In genomic region chr11:113862430-113862829, GRCh38 we compare ENCODE assay signal across 13 cellular contexts. TPM values are rescaled to one million over a fixed set of nuclear protein-coding genes. Genes with fewer than 3 reads are reported as not detected.
DNase-seq lines count a peak whose midpoint lies in the region; ATAC-seq, FAIRE-seq and TF ChIP-seq lines count a peak whose summit lies in the region.
"Had no signal": no experiment of that assay in that cellular context is flagged by ENCODE, and none has a peak within 500 bp of the region (broad histone marks: within the 10 kb centered on the region; RNA-seq: fewer than 3 reads in every experiment).

No MANE protein-coding gene starts in this region.

- H2AK5ac ChIP-seq in H1 (ENCODE audit: low read depth, low read length), result 0 out of 2 replicates have a peak overlapping the region, but pooled peaks have one; percentile 86

- H3K79me2 ChIP-seq in H1 (ENCODE audit: control insufficient read depth in 1 of 2, insufficient read depth in 2 of 2, low read length in 2 of 2), result peaks cover 17 to 94% of the 10 kb centered on the region in 2 experiments
- H3K79me2 ChIP-seq: parathyroid adenoma had no signal

- H4K20me1 ChIP-seq in H1 (replicated peaks in 1 of 2; ENCODE audit: control insufficient read depth in 1 of 2, insufficient read depth in 2 of 2, low read length in 2 of 2), result peaks cover 0 to 1% of the 10 kb centered on the region in 2 experiments

- H3K4me1 ChIP-seq in H1 (replicated peaks in 1 of 4; ENCODE audit: control insufficient read depth in 3 of 4, insufficient read depth in 4 of 4, low read length in 3 of 4) (peaks cover 4 to 16% (median 10%) of the 10 kb centered on the region in 4 experiments; a peak in 5 of 7 replicates), psoas muscle (peaks cover 34% of the 10 kb centered on the region), small intestine (ENCODE audit: control insufficient read depth in 2 of 2, insufficient read depth in 1 of 2, low read depth in 1 of 2, low read length in 1 of 2) (peaks cover 0 to 4% of the 10 kb centered on the region in 2 donors)

- peak overlapping the region; percentile 32 for H3K56ac ChIP-seq in H1 (replicated peaks; ENCODE audit: insufficient read length, low read depth, low read length)

- H2BK15ac ChIP-seq in H1 (ENCODE audit: low read length), result 0 out of 2 replicates have a peak overlapping the region, but pooled peaks have one; percentile 48

- H3K9me3 ChIP-seq in H1 (ENCODE audit: insufficient read depth in 2 of 2, low read depth in 1 of 2, low read length in 1 of 2), result no peaks in the 10 kb centered on the region
- no peaks in the 10 kb centered on the region for H3K9me3 ChIP-seq in psoas muscle
- no peaks in the 10 kb centered on the region for H3K9me3 ChIP-seq in small intestine (ENCODE audit: control insufficient read depth, low read depth)
- H3K9me3 ChIP-seq: upper lobe of left lung had no signal

- peak overlapping the region; percentile 91; the same call in 1 of the 2 replicates for H2BK12ac ChIP-seq in H1 (ENCODE audit: low read depth, low read length)

- H3K27me3 Mint-ChIP-seq in activated CD4-positive, alpha-beta T cell treated with anti-CD3 and anti-CD28 coated beads, Interleukin-2, amount 10 ng/mL, durations not matched to agents 7 days and 5 days, result no peaks in the 10 kb centered on the region

- peak overlapping the region; percentile 73 for H4K91ac ChIP-seq in H1 (replicated peaks; ENCODE audit: insufficient read length, low read length)

- 0 out of 2 replicates have a peak, but pooled peaks cover 4% of the 10 kb centered on the region for H3K79me1 ChIP-seq in H1 (ENCODE audit: low read depth, low read length)

- TF ChIP-seq CTCF in H1 (IDR thresholded peaks at IDR 0.05; ENCODE audit: control extremely low read depth in 1 of 3, insufficient read depth in 1 of 3, low read depth in 1 of 3, low read length in 3 of 3), result no peak
- no peak for TF ChIP-seq CTCF in psoas muscle (IDR thresholded peaks at IDR 0.05)

- no peaks in the 10 kb centered on the region for H3K27me3 ChIP-seq in H1 (replicated peaks in 1 of 4; ENCODE audit: control insufficient read depth in 3 of 4, extremely low read depth in 1 of 4, insufficient read depth in 3 of 4, low read length in 3 of 4)
- no peaks in the 10 kb centered on the region for H3K27me3 ChIP-seq in psoas muscle (ENCODE audit: insufficient read depth in 3 of 3, low read length in 2 of 3)
- H3K27me3 ChIP-seq in small intestine (ENCODE audit: control insufficient read depth in 2 of 2, insufficient read depth in 2 of 2, low read length in 2 of 2), result no peaks in the 10 kb centered on the region
- H3K27me3 ChIP-seq: upper lobe of left lung had no signal

- H3K23me2 ChIP-seq in H1 (ENCODE audit: low read depth, low read length), result no peaks in the 10 kb centered on the region

- DNase-seq in activated CD4-positive, alpha-beta T cell treated with anti-CD3 and anti-CD28 coated beads, Interleukin-2, amount 10 ng/mL, durations not matched to agents 7 days and 5 days, result peak; percentile 20
- DNase-seq in activated CD4-positive, alpha-beta T cell treated with anti-CD3 and anti-CD28 coated beads, Interleukin-2, amount 50 U/mL, for 48 hours, result no peak
- DNase-seq in NCI-H510A treated with DMSO at 0.1 percent for 48 hours (lab: John Stamatoyannopoulos, UW) (peak; percentile 59), H1 (ENCODE audit: low read depth in 1 of 2, low spot score in 2 of 2) (no peak), psoas muscle (no peak), small intestine (no peak)
- DNase-seq: activated CD8-positive, alpha-beta memory T cell treated with anti-CD3 and anti-CD28 coated beads, Interleukin-2, amount 50 U/mL, for 4 hours; upper lobe of left lung had no signal

- CTCF ChIA-PET in activated CD4-positive, alpha-beta T cell treated with anti-CD3 and anti-CD28 coated beads, Interleukin-2, amount 10 ng/mL, durations not matched to agents 7 days and 5 days (lab: Charles Lee), result interaction anchor here (0.8 to 1.7 kb wide), 2 partner anchors 12 to 31 kb away, joined by 3 to 4 read pairs; no protein-coding TSS in a partner anchor
- CTCF ChIA-PET in H1 (lab: Charles Lee; ENCODE audit: partially characterized antibody), result interaction anchor here (0.9 to 1.5 kb wide), 3 partner anchors 11 to 33 kb away, joined by 3 read pairs; no protein-coding TSS in a partner anchor

- H3K36me3 Mint-ChIP-seq in activated CD4-positive, alpha-beta T cell treated with anti-CD3 and anti-CD28 coated beads, Interleukin-2, amount 10 ng/mL, durations not matched to agents 7 days and 5 days (ENCODE audit: low read depth), result peaks cover 24% of the 10 kb centered on the region

- H3K27ac ChIP-seq in H1 (ENCODE audit: low read depth, low read length), result no peak overlapping the region; the same call in 1 of the 2 replicates
- peak overlapping the region; percentile 43 for H3K27ac ChIP-seq in psoas muscle
- no peak overlapping the region for H3K27ac ChIP-seq in small intestine (ENCODE audit: low read depth in 1 of 2, low read length in 1 of 2)
- H3K27ac ChIP-seq: parathyroid adenoma, upper lobe of left lung had no signal

- ATAC-seq in psoas muscle, result peak; percentile 25 to 56 (median 30)
- ATAC-seq in GM21619 (IDR thresholded peaks at IDR 0.05; ENCODE audit: unreplicated experiment), result no peak
- no peak for ATAC-seq in HG03108 (IDR thresholded peaks at IDR 0.05; ENCODE audit: unreplicated experiment)

- H2BK20ac ChIP-seq in H1 (ENCODE audit: low read length), result peak overlapping the region; percentile 92; the same call in 1 of the 2 replicates

- peak overlapping the region; percentile 88 for H3K18ac ChIP-seq in H1 (ENCODE audit: extremely low read depth, low read length)

- no peak overlapping the region for H3K14ac ChIP-seq in H1 (ENCODE audit: insufficient read length)

- no peaks in the 10 kb centered on the region for H3K9me3 Mint-ChIP-seq in activated CD4-positive, alpha-beta T cell treated with anti-CD3 and anti-CD28 coated beads, Interleukin-2, amount 10 ng/mL, durations not matched to agents 7 days and 5 days

- H3K4me1 Mint-ChIP-seq in activated CD4-positive, alpha-beta T cell treated with anti-CD3 and anti-CD28 coated beads, Interleukin-2, amount 10 ng/mL, durations not matched to agents 7 days and 5 days, result peaks cover 33% of the 10 kb centered on the region

- H2AFZ ChIP-seq in H1 (ENCODE audit: low read length), result no peak overlapping the region
- H2AFZ ChIP-seq: parathyroid adenoma had no signal

- POLR2A ChIA-PET in activated CD4-positive, alpha-beta T cell treated with anti-CD3 and anti-CD28 coated beads, Interleukin-2, amount 10 ng/mL, durations not matched to agents 7 days and 5 days (lab: Charles Lee), result no interaction called here
- POLR2A ChIA-PET in H1 (lab: Charles Lee; ENCODE audit: partially characterized antibody), result interaction anchor here (1.2 to 7.8 kb wide), 5 partner anchors 8 to 66 kb away, joined by 3 to 91 read pairs (median 11); partner anchors contain the start of gene USP28

- no peak overlapping the region for H2BK120ac ChIP-seq in H1 (replicated peaks; ENCODE audit: low read depth, low read length)

- TF ChIP-seq EP300 in H1 (IDR thresholded peaks at IDR 0.05; ENCODE audit: borderline replicate concordance in 1 of 2, low read depth in 2 of 2, low read length in 2 of 2), result no peak

- no peak overlapping the region for H3K4ac ChIP-seq in H1 (replicated peaks; ENCODE audit: insufficient read length, low read depth, low read length)

- H4K8ac ChIP-seq in H1 (ENCODE audit: extremely low read depth, insufficient read depth, low read length), result no peak overlapping the region

- H3K36me3 ChIP-seq in H1 (ENCODE audit: control insufficient read depth in 2 of 4, insufficient read depth in 4 of 4, low read length in 3 of 4) (peaks cover 0 to 13% (median 2%) of the 10 kb centered on the region in 4 experiments; a peak in 2 of 8 replicates), psoas muscle (ENCODE audit: insufficient read depth in 1 of 2, low read depth in 1 of 2) (peaks cover 0 to 4% of the 10 kb centered on the region in 2 donors), small intestine (ENCODE audit: control insufficient read depth in 2 of 2, insufficient read depth in 2 of 2, low read length in 2 of 2) (no peaks in the 10 kb centered on the region)
- H3K36me3 ChIP-seq: upper lobe of left lung had no signal

- TF ChIP-seq RAD21 in H1 (IDR thresholded peaks at IDR 0.05 in 1 of 2, conservative IDR thresholded peaks at IDR 0.05 in 1 of 2; ENCODE audit: low read depth in 2 of 2, low read length in 2 of 2), result no peak

- FAIRE-seq in H1 (lab: Jason Lieb, UNC) (peak; percentile 73), small intestine (lab: Jason Lieb, UNC) (no peak)

- TF ChIP-seq POLR2A in H1 (IDR thresholded peaks at IDR 0.05; ENCODE audit: control extremely low read depth in 1 of 2, low read depth in 2 of 2, low read length in 2 of 2), result no peak

- intact Hi-C loops in psoas muscle (cut with DNase I), result no loop called here

- no peak overlapping the region; a peak in 1 of 8 replicates for H3K4me3 ChIP-seq in H1 (ENCODE audit: extremely low read depth in 1 of 4, insufficient read depth in 2 of 4, low read depth in 3 of 4, low read length in 4 of 4)
- H3K4me3 ChIP-seq in psoas muscle, result no peak overlapping the region
- no peak overlapping the region for H3K4me3 ChIP-seq in small intestine (ENCODE audit: low read depth in 1 of 2, low read length in 2 of 2)
- H3K4me3 ChIP-seq: upper lobe of left lung had no signal

- H3K4me2 ChIP-seq in H1 (ENCODE audit: insufficient read depth in 1 of 2, low read depth in 2 of 2, low read length in 2 of 2), result peak overlapping the region; percentile 49 to 66; a peak in 3 of 4 replicates

- H3K23ac ChIP-seq in H1 (ENCODE audit: insufficient read length), result no peak overlapping the region

- WGBS in H1 (ENCODE audit: extremely low coverage in 1 of 2, insufficient coverage in 1 of 2, insufficient read length in 1 of 2, insufficient replicate concordance in 2 of 2, low coverage in 1 of 2, low lambda C conversion rate in 2 of 2, missing lambda C conversion rate in 1 of 2), 2 experiments, result 16% methylated on average over 5 of the region's 5 CpGs; no CpG with 5 or more reads in 1 of the 2 experiments
- WGBS in psoas muscle, 3 donors, result 32 to 53% (median 37%) methylated on average over 5 of the region's 5 CpGs
- WGBS in small intestine, 3 donors, result 68 to 89% (median 78%) methylated on average over 5 of the region's 5 CpGs

- H3K9ac ChIP-seq in H1 (replicated peaks in 1 of 4; ENCODE audit: extremely low read depth in 1 of 4, low read depth in 3 of 4, low read length in 3 of 4), result no peak overlapping the region
- H3K9ac ChIP-seq: parathyroid adenoma had no signal

- peak overlapping the region; percentile 83; the same call in 1 of the 2 replicates for H2BK5ac ChIP-seq in H1 (ENCODE audit: low read depth, low read length)

- H4K5ac ChIP-seq in H1 (ENCODE audit: insufficient read length, low read depth, low read length), result no peak overlapping the region

- H3K4me3 Mint-ChIP-seq in activated CD4-positive, alpha-beta T cell treated with anti-CD3 and anti-CD28 coated beads, Interleukin-2, amount 10 ng/mL, durations not matched to agents 7 days and 5 days, result no peak overlapping the region

- peak overlapping the region; percentile 78 for H3K27ac Mint-ChIP-seq in activated CD4-positive, alpha-beta T cell treated with anti-CD3 and anti-CD28 coated beads, Interleukin-2, amount 10 ng/mL, durations not matched to agents 7 days and 5 days

RNA-seq across cellular contexts. Expression of gene USP28, which starts 12.9 kb away (rescaled TPM):
- total RNA-seq in activated CD4-positive, alpha-beta T cell treated with anti-CD3 and anti-CD28 coated beads, Interleukin-2, amount 10 ng/mL, durations not matched to agents 7 days and 5 days, result 10 to 100 TPM; 36.7 to 36.9 TPM
- total RNA-seq in H1 (2021; fragmentation: NEBNext Ultra II Directional; extraction: Animal tissue kit (Norgen Biotek cat#: 25700)), result 110 and 119 TPM in 2 replicates
- polyA plus RNA-seq in H1 (2011; rRNA removed) (54.0 and 82.6 TPM in 2 replicates), psoas muscle (100 to 1,000 TPM in 1 of 3 donors, 10 to 100 TPM in 2; 35.4 to 224 (median 46.2) TPM), small intestine (1 to 10 TPM; 5.1 to 8.9 (median 7.6) TPM)
- polyA plus RNA-seq in H1 (2011; cell fraction: cytosol; rRNA removed), result 81.9 TPM
- polyA plus RNA-seq in H1 (2011; cell fraction: nucleus; rRNA removed), result 144 TPM
- polyA plus RNA-seq in H1 (2012, experiment 1 of 2), result 58.4 to 104 TPM (median 79.7 TPM) in 4 replicates
- 7.9 TPM for polyA plus RNA-seq in H1 (2012, experiment 2 of 2)
- 61.1 TPM for polyA plus RNA-seq in H1 (2013, experiment 1 of 2)
- polyA plus RNA-seq in H1 (2013, experiment 2 of 2), result 63.0 TPM
- polyA minus RNA-seq in H1 (2011; rRNA and poly(A)+ RNA removed), result 177 and 222 TPM in 2 replicates
- 83.5 TPM for polyA minus RNA-seq in H1 (2011; cell fraction: cytosol; rRNA and poly(A)+ RNA removed)
- 156 TPM for polyA minus RNA-seq in H1 (2011; cell fraction: nucleus; rRNA and poly(A)+ RNA removed)
- total RNA-seq in psoas muscle, result 100 to 1,000 TPM in 3 of 4 donors, 10 to 100 TPM in 1; 89.1 to 120 (median 114) TPM

RNA-seq across cellular contexts. Expression of gene HTR3B, which starts 42.2 kb away (rescaled TPM):
- total RNA-seq in activated CD4-positive, alpha-beta T cell treated with anti-CD3 and anti-CD28 coated beads, Interleukin-2, amount 10 ng/mL, durations not matched to agents 7 days and 5 days, result not detected
- not detected in 2 replicates for total RNA-seq in H1 (2021; fragmentation: NEBNext Ultra II Directional; extraction: Animal tissue kit (Norgen Biotek cat#: 25700))
- polyA plus RNA-seq in H1 (2011; rRNA removed) (not detected in 2 replicates), psoas muscle (under 1 TPM in 1 of 3 donors, not detected in 2; 0.01 TPM), small intestine (under 1 TPM in 1 of 3 donors, not detected in 2; 0.39 TPM)
- polyA plus RNA-seq in H1 (2011; cell fraction: cytosol; rRNA removed), result not detected
- polyA plus RNA-seq in H1 (2011; cell fraction: nucleus; rRNA removed), result not detected
- polyA plus RNA-seq in H1 (2012, experiment 1 of 2), result not detected in 4 replicates
- not detected for polyA plus RNA-seq in H1 (2012, experiment 2 of 2)
- polyA plus RNA-seq in H1 (2013, experiment 1 of 2), result not detected
- polyA plus RNA-seq in H1 (2013, experiment 2 of 2), result not detected
- polyA minus RNA-seq in H1 (2011; rRNA and poly(A)+ RNA removed), result not detected in 2 replicates
- polyA minus RNA-seq in H1 (2011; cell fraction: cytosol; rRNA and poly(A)+ RNA removed), result not detected
- not detected for polyA minus RNA-seq in H1 (2011; cell fraction: nucleus; rRNA and poly(A)+ RNA removed)
- total RNA-seq in psoas muscle, result not detected
- total RNA-seq: dermis microvascular lymphatic vessel endothelial cell, upper lobe of left lung had no signal
- polyA plus RNA-seq: AG04450 had no signal

Comparison
In these comparisons a context has a peak if more than half of its experiments do, and no peak if none do; other contexts are left out.
1. DNase-seq: peak in activated CD4-positive, alpha-beta T cell treated with anti-CD3 and anti-CD28 coated beads, Interleukin-2, amount 10 ng/mL, durations not matched to agents 7 days and 5 days (single experiment) and NCI-H510A treated with DMSO at 0.1 percent for 48 hours (single experiment); none in activated CD4-positive, alpha-beta T cell treated with anti-CD3 and anti-CD28 coated beads, Interleukin-2, amount 50 U/mL, for 48 hours (0 of 2), H1 (0 of 2), psoas muscle (0 of 2) and small intestine (single experiment).
2. ATAC-seq: peak in psoas muscle (4 of 4); none in GM21619 (single experiment) and HG03108 (single experiment).